9 cellular contexts compared by ENCODE assay signal in the genomic region with DNA sequence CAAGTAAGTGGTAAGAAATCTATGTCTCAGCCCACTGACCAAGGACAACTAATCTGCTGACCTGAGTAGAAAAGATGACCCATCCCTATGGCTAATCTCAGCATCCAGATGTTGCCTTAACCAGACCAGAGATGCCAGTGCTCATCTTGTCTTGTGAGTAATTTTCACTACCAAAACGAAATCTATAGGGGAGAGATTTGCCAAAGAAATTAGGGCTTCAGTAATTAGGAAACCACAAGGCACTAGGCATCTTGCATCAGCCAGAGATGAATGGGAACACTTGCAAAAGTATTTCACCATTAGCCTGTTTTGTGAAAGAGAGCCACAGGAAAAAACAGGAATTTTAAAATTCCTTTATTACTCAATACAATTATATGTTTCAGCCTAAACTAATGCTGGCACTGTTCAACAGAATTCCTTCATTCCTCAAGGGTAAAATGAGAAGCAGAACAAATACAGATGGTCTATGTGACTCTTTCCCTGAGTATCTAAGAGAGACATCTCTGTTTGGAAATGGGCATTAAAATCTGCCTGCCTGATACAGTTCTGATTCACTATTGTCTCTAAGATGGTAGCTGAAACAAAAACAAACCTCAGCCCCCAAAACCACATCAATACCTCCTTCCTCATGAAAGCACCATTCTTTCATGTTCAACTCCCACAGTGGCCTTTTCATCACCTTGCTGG.
DNase-seq lines count a peak whose midpoint lies in the region; ATAC-seq and TF ChIP-seq lines count a peak whose summit lies in the region.
"Had no signal": no experiment of that assay in that cellular context is flagged by ENCODE, and none has a peak within 500 bp of the region (broad histone marks: within the 10 kb centered on the region; RNA-seq: fewer than 3 reads in every experiment).

No MANE protein-coding gene starts in this region.

- TF ChIP-seq EP300 in stomach (IDR thresholded peaks at IDR 0.05) (no peak), ovary (IDR thresholded peaks at IDR 0.05) (no peak)

- H3K27me3 Mint-ChIP-seq in activated T-helper 17 cell treated with anti-CD3 and anti-CD28 coated beads, Interleukin-2, amount 50 U/mL, for 72 hours = no peaks in the 10 kb centered on the region

- no peak overlapping the region for H3K4me3 Mint-ChIP-seq in activated T-helper 17 cell treated with anti-CD3 and anti-CD28 coated beads, Interleukin-2, amount 50 U/mL, for 72 hours

- no peak for TF ChIP-seq POLR2A in stomach (IDR thresholded peaks at IDR 0.05)
- no peak for TF ChIP-seq POLR2A in ovary (IDR thresholded peaks at IDR 0.05)

- H3K9me3 Mint-ChIP-seq in activated T-helper 17 cell treated with anti-CD3 and anti-CD28 coated beads, Interleukin-2, amount 50 U/mL, for 72 hours = no peaks in the 10 kb centered on the region

- 42 to 68% (median 61%) methylated on average over 1 of the region's 1 CpG for WGBS in stomach, 5 donors
- 15 to 35% (median 16%) methylated on average over 1 of the region's 1 CpG for WGBS in ovary, 3 donors

- H3K4me3 ChIP-seq in GM06990 (replicated peaks; ENCODE audit: low read depth, low read length) (no peak overlapping the region), HFF-Myc (replicated peaks; ENCODE audit: low read depth, low read length) (no peak overlapping the region), lower lobe of right lung (no peak overlapping the region), stomach (no peak overlapping the region), ovary (no peak overlapping the region)

- H3K27me3 ChIP-seq in GM06990 (replicated peaks; ENCODE audit: control insufficient read depth, insufficient read depth, low read length) (no peaks in the 10 kb centered on the region), lower lobe of right lung (ENCODE audit: low read depth) (no peaks in the 10 kb centered on the region), stomach (no peaks in the 10 kb centered on the region), ovary (peaks cover 3% of the 10 kb centered on the region)

- no peaks in the 10 kb centered on the region for H3K36me3 Mint-ChIP-seq in activated T-helper 17 cell treated with anti-CD3 and anti-CD28 coated beads, Interleukin-2, amount 50 U/mL, for 72 hours (ENCODE audit: low read depth)

- intact Hi-C loops in lower lobe of right lung (cut with DNase I) = no loop called here
- intact Hi-C loops in stomach (cut with DNase I; ENCODE audit: low total_unique reads) = no loop called here
- intact Hi-C loops in ovary (cut with DNase I) = no loop called here

- peak; percentile 76 for ATAC-seq in activated T-helper 17 cell treated with anti-CD3 and anti-CD28 coated beads, Interleukin-2, amount 50 U/mL, for 72 hours (replicated peaks)
- ATAC-seq in HG03439 (IDR thresholded peaks at IDR 0.05; ENCODE audit: unreplicated experiment) (no peak), lower lobe of right lung (no peak)

- H3K27ac ChIP-seq in lower lobe of right lung (no peak overlapping the region), stomach (no peak overlapping the region), ovary (no peak overlapping the region)

- no peaks in the 10 kb centered on the region for H3K9me3 ChIP-seq in lower lobe of right lung
- H3K9me3 ChIP-seq in stomach = no peaks in the 10 kb centered on the region
- H3K9me3 ChIP-seq in ovary = no peaks in the 10 kb centered on the region

- H3K4me1 Mint-ChIP-seq in activated T-helper 17 cell treated with anti-CD3 and anti-CD28 coated beads, Interleukin-2, amount 50 U/mL, for 72 hours = peaks cover 18% of the 10 kb centered on the region

- DNase-seq in GM06990 (ENCODE audit: extremely low read depth, insufficient read length) (peak; percentile 12), HFF-Myc (ENCODE audit: extremely low read depth, low read depth) (peak; percentile 10), myocyte (ENCODE audit: low read depth) (peak; percentile 40), lower lobe of right lung (no peak), stomach (no peak), ovary (no peak)
- DNase-seq: NCI-H1694 had no signal

- H3K27ac Mint-ChIP-seq in activated T-helper 17 cell treated with anti-CD3 and anti-CD28 coated beads, Interleukin-2, amount 50 U/mL, for 72 hours = no peak overlapping the region

- no peaks in the 10 kb centered on the region for H3K36me3 ChIP-seq in GM06990 (ENCODE audit: control insufficient read depth, insufficient read depth, low read length)
- no peaks in the 10 kb centered on the region for H3K36me3 ChIP-seq in lower lobe of right lung
- no peaks in the 10 kb centered on the region for H3K36me3 ChIP-seq in stomach
- no peaks in the 10 kb centered on the region for H3K36me3 ChIP-seq in ovary

- TF ChIP-seq CTCF in GM06990 (IDR thresholded peaks at IDR 0.05; ENCODE audit: insufficient read depth, low read length, poor library complexity, severe bottlenecking) (no peak), HFF-Myc (IDR thresholded peaks at IDR 0.05; ENCODE audit: low read depth, low read length, missing control alignments) (no peak), lower lobe of right lung (IDR thresholded peaks at IDR 0.05) (no peak), stomach (IDR thresholded peaks at IDR 0.05) (no peak), ovary (IDR thresholded peaks at IDR 0.05) (no peak)

- H3K4me1 ChIP-seq in lower lobe of right lung = peaks cover 14% of the 10 kb centered on the region
- peaks cover 8 to 20% (median 9%) of the 10 kb centered on the region in 4 donors for H3K4me1 ChIP-seq in stomach
- H3K4me1 ChIP-seq in ovary (ENCODE audit: insufficient read depth) = peaks cover 2% of the 10 kb centered on the region

Comparison
In these comparisons a context has a peak if more than half of its experiments do, and no peak if none do; other contexts are left out.
1. DNase-seq: peak in GM06990 (single experiment), HFF-Myc (single experiment) and myocyte (single experiment); none in lower lobe of right lung (single experiment), stomach (single experiment) and ovary (0 of 5).